ENCODE assay signal across 8 cellular contexts in genomic region chr22:41447435-41448188, GRCh38. TPM values are rescaled to one million over a fixed set of nuclear protein-coding genes. Genes with fewer than 3 reads are reported as not detected.
DNase-seq lines count a peak whose midpoint lies in the region; ATAC-seq and TF ChIP-seq lines count a peak whose summit lies in the region.

No MANE protein-coding gene starts in this region.

- H3K4me1 ChIP-seq in SJSA1 (replicated peaks): 0 out of 2 replicates have a peak, but pooled peaks cover 4% of the 10 kb centered on the region

- DNase-seq in DMS153 (lab: John Stamatoyannopoulos, UW) (peak; percentile 47), SJSA1 (ENCODE audit: low read depth in 1 of 2, low spot score in 2 of 2) (peak; percentile 67 to 73), glutamatergic neuron (peak; percentile 85), omental fat pad (ENCODE audit: low spot score) (peak; percentile 27), type B pancreatic cell (ENCODE audit: extremely low spot score, unreplicated experiment) (peak; percentile 82)
- DNase-seq in activated naive CD4-positive, alpha-beta T cell treated with anti-CD3 and anti-CD28 coated beads, Interleukin-2, amount 50 U/mL, for 16 hours: peak; percentile 66

- TF ChIP-seq CTCF in glutamatergic neuron (IDR thresholded peaks at IDR 0.05; ENCODE audit: partially characterized antibody, unreplicated experiment) (no peak), omental fat pad (IDR thresholded peaks at IDR 0.05) (no peak), type B pancreatic cell (conservative IDR thresholded peaks at IDR 0.05) (no peak)

- ATAC-seq in omental fat pad (ENCODE audit: low FRiP score): peak; percentile 5
- ATAC-seq in HG03439 (IDR thresholded peaks at IDR 0.05; ENCODE audit: unreplicated experiment): no peak

- H3K4me3 Mint-ChIP-seq in glutamatergic neuron (ENCODE audit: unreplicated experiment): peak overlapping the region; percentile 96
- H3K4me3 Mint-ChIP-seq in type B pancreatic cell: peak overlapping the region; percentile 100

- no peaks in the 10 kb centered on the region for H3K9me3 ChIP-seq in KOPT-K1 (ENCODE audit: insufficient read depth, low read length, poor library complexity, severe bottlenecking)
- H3K9me3 ChIP-seq in SJSA1 (replicated peaks): no peaks in the 10 kb centered on the region

- H3K36me3 ChIP-seq in KOPT-K1 (ENCODE audit: insufficient read depth, low read length) (no peaks in the 10 kb centered on the region; the same call in 1 of the 2 replicates), SJSA1 (peaks cover 18% of the 10 kb centered on the region)

- peaks cover 12% of the 10 kb centered on the region for H3K4me1 Mint-ChIP-seq in glutamatergic neuron (ENCODE audit: low read depth, unreplicated experiment)
- peaks cover 20% of the 10 kb centered on the region for H3K4me1 Mint-ChIP-seq in type B pancreatic cell (ENCODE audit: unreplicated experiment)

- H3K27ac ChIP-seq in KOPT-K1 (ENCODE audit: low read depth, low read length, poor library complexity, severe bottlenecking) (peak overlapping the region; percentile 94), SJSA1 (peak overlapping the region; percentile 34)

- H3K9me3 Mint-ChIP-seq in glutamatergic neuron (ENCODE audit: unreplicated experiment) (peaks cover 15% of the 10 kb centered on the region), type B pancreatic cell (no peaks in the 10 kb centered on the region)

- H3K36me3 Mint-ChIP-seq in glutamatergic neuron (ENCODE audit: unreplicated experiment): no peaks in the 10 kb centered on the region
- H3K36me3 Mint-ChIP-seq in type B pancreatic cell: peaks cover 4% of the 10 kb centered on the region

- peak overlapping the region; percentile 62 for H3K4me3 ChIP-seq in SJSA1

- H3K27me3 Mint-ChIP-seq in glutamatergic neuron (ENCODE audit: unreplicated experiment) (peaks cover 6% of the 10 kb centered on the region), type B pancreatic cell (no peaks in the 10 kb centered on the region)

- H3K27ac Mint-ChIP-seq in glutamatergic neuron (ENCODE audit: unreplicated experiment): peak overlapping the region; percentile 99
- H3K27ac Mint-ChIP-seq in type B pancreatic cell: peak overlapping the region; percentile 100

- H3K27me3 ChIP-seq in SJSA1 (replicated peaks): no peaks in the 10 kb centered on the region

RNA-seq across cellular contexts. Expression of gene TOB2, which starts 1.0 kb away (rescaled TPM):
- total RNA-seq in SJSA1 (2014; rRNA removed; shearing (Covaris generic)): 13.0 and 17.9 TPM in 2 replicates
- total RNA-seq in glutamatergic neuron (ENCODE audit: unreplicated experiment) (43.3 TPM), omental fat pad (100 to 1,000 TPM in 1 of 4 donors, 10 to 100 TPM in 3; 59.4 to 111 (median 64.1) TPM), type B pancreatic cell (ENCODE audit: low replicate concordance) (47.4 and 54.5 TPM in 2 replicates)

RNA-seq across cellular contexts. Expression of gene PHF5A, which starts 20.9 kb away (rescaled TPM):
- 80.7 and 87.9 TPM in 2 replicates for total RNA-seq in SJSA1 (2014; rRNA removed; shearing (Covaris generic))
- 36.1 TPM for total RNA-seq in glutamatergic neuron (ENCODE audit: unreplicated experiment)
- total RNA-seq in omental fat pad: 10 to 100 TPM; 35.2 to 46.8 (median 42.3) TPM
- total RNA-seq in type B pancreatic cell (ENCODE audit: low replicate concordance): 38.2 and 54.8 TPM in 2 replicates

RNA-seq across cellular contexts. Expression of gene ACO2, which starts 21.3 kb away (rescaled TPM):
- total RNA-seq in SJSA1 (2014; rRNA removed; shearing (Covaris generic)): 48.1 and 71.1 TPM in 2 replicates
- 114 TPM for total RNA-seq in glutamatergic neuron (ENCODE audit: unreplicated experiment)
- total RNA-seq in omental fat pad: 100 to 1,000 TPM; 118 to 151 (median 131) TPM
- 107 and 142 TPM in 2 replicates for total RNA-seq in type B pancreatic cell (ENCODE audit: low replicate concordance)

Comparison
In these comparisons a context has a peak if more than half of its experiments do, and no peak if none do; other contexts are left out.
1. DNase-seq: peak in every context shown above with its lines; median percentile 85 in glutamatergic neuron; 82 in type B pancreatic cell; 70 in SJSA1; 66 in activated naive CD4-positive, alpha-beta T cell treated with anti-CD3 and anti-CD28 coated beads, Interleukin-2, amount 50 U/mL, for 16 hours; 47 in DMS153; 27 in omental fat pad.